1 cellular context compared by ENCODE assay signal in the genomic region with DNA sequence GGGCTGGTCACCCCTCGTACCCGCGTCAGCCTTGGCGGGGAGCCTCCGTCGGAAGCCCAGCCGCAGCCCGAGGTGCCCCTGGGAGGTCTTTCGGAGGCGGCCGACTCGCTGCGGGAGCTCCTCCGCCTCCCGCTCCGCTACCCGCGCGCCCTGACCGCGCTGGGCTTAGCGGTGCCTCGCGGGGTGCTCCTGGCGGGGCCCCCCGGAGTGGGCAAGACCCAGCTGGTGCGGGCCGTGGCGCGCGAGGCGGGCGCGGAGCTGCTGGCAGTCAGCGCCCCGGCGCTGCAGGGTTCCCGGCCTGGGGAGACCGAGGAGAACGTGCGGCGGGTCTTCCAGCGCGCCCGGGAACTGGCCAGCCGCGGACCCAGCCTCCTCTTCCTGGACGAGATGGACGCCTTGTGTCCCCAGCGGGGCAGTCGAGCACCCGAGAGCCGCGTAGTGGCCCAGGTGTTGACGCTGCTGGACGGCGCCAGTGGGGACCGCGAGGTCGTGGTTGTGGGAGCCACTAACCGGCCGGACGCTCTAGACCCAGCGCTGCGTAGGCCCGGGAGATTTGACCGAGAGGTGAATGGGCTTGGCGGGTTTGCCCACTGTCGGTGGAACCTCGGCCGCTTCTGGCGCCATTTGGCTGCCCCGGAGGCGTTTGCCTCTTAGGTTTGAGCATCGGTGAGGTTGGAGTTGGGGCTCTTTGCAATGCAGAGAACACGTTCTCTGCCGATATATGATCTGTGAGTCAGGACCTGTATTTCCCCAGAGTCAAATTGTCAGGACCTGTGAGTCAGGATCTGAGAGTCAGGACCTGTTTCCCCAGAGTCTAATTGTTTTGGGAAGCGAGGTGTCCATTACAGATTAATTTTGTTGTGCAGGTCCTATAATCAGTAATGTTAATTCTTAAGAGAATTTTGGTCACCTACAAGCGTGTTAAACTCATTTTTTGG.
A peak's percentile ranks its signal among the peaks of the same experiment; 100 is the strongest.
TF ChIP-seq lines count a peak whose summit lies in the region.

No MANE protein-coding gene starts in this region.

TF ChIP-seq in HepG2, 621 proteins besides CTCF, POLR2A, EP300 and RAD21 (continued from another document and continues in another):
- TF ChIP-seq CBX2 (IDR thresholded peaks at IDR 0.05; ENCODE audit: low read depth, low read length): no peak
- no peak for TF ChIP-seq CBX2 (CRISPR knock-in tag; IDR thresholded peaks at IDR 0.05; ENCODE audit: low read depth)
- no peak for TF ChIP-seq ZNF572 (CRISPR knock-in tag; IDR thresholded peaks at IDR 0.05)
- no peak for TF ChIP-seq KLF13 (CRISPR knock-in tag; IDR thresholded peaks at IDR 0.05)
- TF ChIP-seq, protein P1, sequence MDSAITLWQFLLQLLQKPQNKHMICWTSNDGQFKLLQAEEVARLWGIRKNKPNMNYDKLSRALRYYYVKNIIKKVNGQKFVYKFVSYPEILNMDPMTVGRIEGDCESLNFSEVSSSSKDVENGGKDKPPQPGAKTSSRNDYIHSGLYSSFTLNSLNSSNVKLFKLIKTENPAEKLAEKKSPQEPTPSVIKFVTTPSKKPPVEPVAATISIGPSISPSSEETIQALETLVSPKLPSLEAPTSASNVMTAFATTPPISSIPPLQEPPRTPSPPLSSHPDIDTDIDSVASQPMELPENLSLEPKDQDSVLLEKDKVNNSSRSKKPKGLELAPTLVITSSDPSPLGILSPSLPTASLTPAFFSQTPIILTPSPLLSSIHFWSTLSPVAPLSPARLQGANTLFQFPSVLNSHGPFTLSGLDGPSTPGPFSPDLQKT (CRISPR knock-in tag; IDR thresholded peaks at IDR 0.05; ENCODE audit: borderline replicate concordance): no peak
- TF ChIP-seq, protein P2, sequence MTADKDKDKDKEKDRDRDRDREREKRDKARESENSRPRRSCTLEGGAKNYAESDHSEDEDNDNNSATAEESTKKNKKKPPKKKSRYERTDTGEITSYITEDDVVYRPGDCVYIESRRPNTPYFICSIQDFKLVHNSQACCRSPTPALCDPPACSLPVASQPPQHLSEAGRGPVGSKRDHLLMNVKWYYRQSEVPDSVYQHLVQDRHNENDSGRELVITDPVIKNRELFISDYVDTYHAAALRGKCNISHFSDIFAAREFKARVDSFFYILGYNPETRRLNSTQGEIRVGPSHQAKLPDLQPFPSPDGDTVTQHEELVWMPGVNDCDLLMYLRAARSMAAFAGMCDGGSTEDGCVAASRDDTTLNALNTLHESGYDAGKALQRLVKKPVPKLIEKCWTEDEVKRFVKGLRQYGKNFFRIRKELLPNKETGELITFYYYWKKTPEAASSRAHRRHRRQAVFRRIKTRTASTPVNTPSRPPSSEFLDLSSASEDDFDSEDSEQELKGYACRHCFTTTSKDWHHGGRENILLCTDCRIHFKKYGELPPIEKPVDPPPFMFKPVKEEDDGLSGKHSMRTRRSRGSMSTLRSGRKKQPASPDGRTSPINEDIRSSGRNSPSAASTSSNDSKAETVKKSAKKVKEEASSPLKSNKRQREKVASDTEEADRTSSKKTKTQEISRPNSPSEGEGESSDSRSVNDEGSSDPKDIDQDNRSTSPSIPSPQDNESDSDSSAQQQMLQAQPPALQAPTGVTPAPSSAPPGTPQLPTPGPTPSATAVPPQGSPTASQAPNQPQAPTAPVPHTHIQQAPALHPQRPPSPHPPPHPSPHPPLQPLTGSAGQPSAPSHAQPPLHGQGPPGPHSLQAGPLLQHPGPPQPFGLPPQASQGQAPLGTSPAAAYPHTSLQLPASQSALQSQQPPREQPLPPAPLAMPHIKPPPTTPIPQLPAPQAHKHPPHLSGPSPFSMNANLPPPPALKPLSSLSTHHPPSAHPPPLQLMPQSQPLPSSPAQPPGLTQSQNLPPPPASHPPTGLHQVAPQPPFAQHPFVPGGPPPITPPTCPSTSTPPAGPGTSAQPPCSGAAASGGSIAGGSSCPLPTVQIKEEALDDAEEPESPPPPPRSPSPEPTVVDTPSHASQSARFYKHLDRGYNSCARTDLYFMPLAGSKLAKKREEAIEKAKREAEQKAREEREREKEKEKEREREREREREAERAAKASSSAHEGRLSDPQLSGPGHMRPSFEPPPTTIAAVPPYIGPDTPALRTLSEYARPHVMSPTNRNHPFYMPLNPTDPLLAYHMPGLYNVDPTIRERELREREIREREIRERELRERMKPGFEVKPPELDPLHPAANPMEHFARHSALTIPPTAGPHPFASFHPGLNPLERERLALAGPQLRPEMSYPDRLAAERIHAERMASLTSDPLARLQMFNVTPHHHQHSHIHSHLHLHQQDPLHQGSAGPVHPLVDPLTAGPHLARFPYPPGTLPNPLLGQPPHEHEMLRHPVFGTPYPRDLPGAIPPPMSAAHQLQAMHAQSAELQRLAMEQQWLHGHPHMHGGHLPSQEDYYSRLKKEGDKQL (CRISPR knock-in tag; IDR thresholded peaks at IDR 0.05; ENCODE audit: low read depth): no peak
- TF ChIP-seq TEAD3 (CRISPR knock-in tag; optimal IDR thresholded peaks at IDR 0.05; ENCODE audit: borderline replicate concordance): no peak
- no peak for TF ChIP-seq ELF3 (CRISPR knock-in tag; IDR thresholded peaks at IDR 0.05)
- TF ChIP-seq HDAC1 (CRISPR knock-in tag; IDR thresholded peaks at IDR 0.05): 0 out of 2 replicates have a peak, but pooled peaks have one; percentile 15
- no peak for TF ChIP-seq ZNF205 (CRISPR knock-in tag; IDR thresholded peaks at IDR 0.05)
- no peak for TF ChIP-seq FOXC1 (CRISPR knock-in tag; IDR thresholded peaks at IDR 0.05; ENCODE audit: borderline replicate concordance)
- TF ChIP-seq CC2D1A (CRISPR knock-in tag; IDR thresholded peaks at IDR 0.05): no peak
- no peak for TF ChIP-seq ZNF720 (CRISPR knock-in tag; IDR thresholded peaks at IDR 0.05)
- TF ChIP-seq ZNF841 (CRISPR knock-in tag; IDR thresholded peaks at IDR 0.05; ENCODE audit: borderline replicate concordance): no peak
- TF ChIP-seq, protein P3, sequence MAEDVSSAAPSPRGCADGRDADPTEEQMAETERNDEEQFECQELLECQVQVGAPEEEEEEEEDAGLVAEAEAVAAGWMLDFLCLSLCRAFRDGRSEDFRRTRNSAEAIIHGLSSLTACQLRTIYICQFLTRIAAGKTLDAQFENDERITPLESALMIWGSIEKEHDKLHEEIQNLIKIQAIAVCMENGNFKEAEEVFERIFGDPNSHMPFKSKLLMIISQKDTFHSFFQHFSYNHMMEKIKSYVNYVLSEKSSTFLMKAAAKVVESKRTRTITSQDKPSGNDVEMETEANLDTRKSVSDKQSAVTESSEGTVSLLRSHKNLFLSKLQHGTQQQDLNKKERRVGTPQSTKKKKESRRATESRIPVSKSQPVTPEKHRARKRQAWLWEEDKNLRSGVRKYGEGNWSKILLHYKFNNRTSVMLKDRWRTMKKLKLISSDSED (CRISPR knock-in tag; IDR thresholded peaks at IDR 0.05): no peak
- no peak for TF ChIP-seq FOXA3 (CRISPR knock-in tag; IDR thresholded peaks at IDR 0.05)
- no peak for TF ChIP-seq AHR (CRISPR knock-in tag; IDR thresholded peaks at IDR 0.05)
- TF ChIP-seq MTA3 (CRISPR knock-in tag; IDR thresholded peaks at IDR 0.05): no peak
- TF ChIP-seq, protein P4, sequence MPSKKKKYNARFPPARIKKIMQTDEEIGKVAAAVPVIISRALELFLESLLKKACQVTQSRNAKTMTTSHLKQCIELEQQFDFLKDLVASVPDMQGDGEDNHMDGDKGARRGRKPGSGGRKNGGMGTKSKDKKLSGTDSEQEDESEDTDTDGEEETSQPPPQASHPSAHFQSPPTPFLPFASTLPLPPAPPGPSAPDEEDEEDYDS (CRISPR knock-in tag; IDR thresholded peaks at IDR 0.05): no peak
- TF ChIP-seq SNAPC2 (CRISPR knock-in tag; IDR thresholded peaks at IDR 0.05): 0 out of 2 replicates have a peak, but pooled peaks have one; percentile 36
- TF ChIP-seq, protein P5, sequence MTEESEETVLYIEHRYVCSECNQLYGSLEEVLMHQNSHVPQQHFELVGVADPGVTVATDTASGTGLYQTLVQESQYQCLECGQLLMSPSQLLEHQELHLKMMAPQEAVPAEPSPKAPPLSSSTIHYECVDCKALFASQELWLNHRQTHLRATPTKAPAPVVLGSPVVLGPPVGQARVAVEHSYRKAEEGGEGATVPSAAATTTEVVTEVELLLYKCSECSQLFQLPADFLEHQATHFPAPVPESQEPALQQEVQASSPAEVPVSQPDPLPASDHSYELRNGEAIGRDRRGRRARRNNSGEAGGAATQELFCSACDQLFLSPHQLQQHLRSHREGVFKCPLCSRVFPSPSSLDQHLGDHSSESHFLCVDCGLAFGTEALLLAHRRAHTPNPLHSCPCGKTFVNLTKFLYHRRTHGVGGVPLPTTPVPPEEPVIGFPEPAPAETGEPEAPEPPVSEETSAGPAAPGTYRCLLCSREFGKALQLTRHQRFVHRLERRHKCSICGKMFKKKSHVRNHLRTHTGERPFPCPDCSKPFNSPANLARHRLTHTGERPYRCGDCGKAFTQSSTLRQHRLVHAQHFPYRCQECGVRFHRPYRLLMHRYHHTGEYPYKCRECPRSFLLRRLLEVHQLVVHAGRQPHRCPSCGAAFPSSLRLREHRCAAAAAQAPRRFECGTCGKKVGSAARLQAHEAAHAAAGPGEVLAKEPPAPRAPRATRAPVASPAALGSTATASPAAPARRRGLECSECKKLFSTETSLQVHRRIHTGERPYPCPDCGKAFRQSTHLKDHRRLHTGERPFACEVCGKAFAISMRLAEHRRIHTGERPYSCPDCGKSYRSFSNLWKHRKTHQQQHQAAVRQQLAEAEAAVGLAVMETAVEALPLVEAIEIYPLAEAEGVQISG (CRISPR knock-in tag; IDR thresholded peaks at IDR 0.05): peak; percentile 36; the same call in 1 of the 2 replicates
- TF ChIP-seq, protein P6, sequence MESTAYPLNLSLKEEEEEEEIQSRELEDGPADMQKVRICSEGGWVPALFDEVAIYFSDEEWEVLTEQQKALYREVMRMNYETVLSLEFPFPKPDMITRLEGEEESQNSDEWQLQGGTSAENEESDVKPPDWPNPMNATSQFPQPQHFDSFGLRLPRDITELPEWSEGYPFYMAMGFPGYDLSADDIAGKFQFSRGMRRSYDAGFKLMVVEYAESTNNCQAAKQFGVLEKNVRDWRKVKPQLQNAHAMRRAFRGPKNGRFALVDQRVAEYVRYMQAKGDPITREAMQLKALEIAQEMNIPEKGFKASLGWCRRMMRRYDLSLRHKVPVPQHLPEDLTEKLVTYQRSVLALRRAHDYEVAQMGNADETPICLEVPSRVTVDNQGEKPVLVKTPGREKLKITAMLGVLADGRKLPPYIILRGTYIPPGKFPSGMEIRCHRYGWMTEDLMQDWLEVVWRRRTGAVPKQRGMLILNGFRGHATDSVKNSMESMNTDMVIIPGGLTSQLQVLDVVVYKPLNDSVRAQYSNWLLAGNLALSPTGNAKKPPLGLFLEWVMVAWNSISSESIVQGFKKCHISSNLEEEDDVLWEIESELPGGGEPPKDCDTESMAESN (CRISPR knock-in tag; conservative IDR thresholded peaks at IDR 0.05): no peak
- TF ChIP-seq ZNF747 (CRISPR knock-in tag; IDR thresholded peaks at IDR 0.05; ENCODE audit: borderline replicate concordance): peak; percentile 70; the same call in 1 of the 2 replicates
- TF ChIP-seq KMT2A (CRISPR knock-in tag; IDR thresholded peaks at IDR 0.05): peak; percentile 74; the same call in 1 of the 2 replicates
- TF ChIP-seq EEA1 (CRISPR knock-in tag; IDR thresholded peaks at IDR 0.05; ENCODE audit: borderline replicate concordance): no peak
- TF ChIP-seq, protein P7, sequence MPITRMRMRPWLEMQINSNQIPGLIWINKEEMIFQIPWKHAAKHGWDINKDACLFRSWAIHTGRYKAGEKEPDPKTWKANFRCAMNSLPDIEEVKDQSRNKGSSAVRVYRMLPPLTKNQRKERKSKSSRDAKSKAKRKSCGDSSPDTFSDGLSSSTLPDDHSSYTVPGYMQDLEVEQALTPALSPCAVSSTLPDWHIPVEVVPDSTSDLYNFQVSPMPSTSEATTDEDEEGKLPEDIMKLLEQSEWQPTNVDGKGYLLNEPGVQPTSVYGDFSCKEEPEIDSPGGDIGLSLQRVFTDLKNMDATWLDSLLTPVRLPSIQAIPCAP (CRISPR knock-in tag; IDR thresholded peaks at IDR 0.05; ENCODE audit: low read depth): no peak
- no peak for TF ChIP-seq ZSCAN9 (CRISPR knock-in tag; IDR thresholded peaks at IDR 0.05; ENCODE audit: borderline replicate concordance)
- TF ChIP-seq, protein P8, sequence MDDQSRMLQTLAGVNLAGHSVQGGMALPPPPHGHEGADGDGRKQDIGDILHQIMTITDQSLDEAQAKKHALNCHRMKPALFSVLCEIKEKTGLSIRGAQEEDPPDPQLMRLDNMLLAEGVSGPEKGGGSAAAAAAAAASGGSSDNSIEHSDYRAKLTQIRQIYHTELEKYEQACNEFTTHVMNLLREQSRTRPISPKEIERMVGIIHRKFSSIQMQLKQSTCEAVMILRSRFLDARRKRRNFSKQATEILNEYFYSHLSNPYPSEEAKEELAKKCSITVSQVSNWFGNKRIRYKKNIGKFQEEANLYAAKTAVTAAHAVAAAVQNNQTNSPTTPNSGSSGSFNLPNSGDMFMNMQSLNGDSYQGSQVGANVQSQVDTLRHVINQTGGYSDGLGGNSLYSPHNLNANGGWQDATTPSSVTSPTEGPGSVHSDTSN (CRISPR knock-in tag; IDR thresholded peaks at IDR 0.05; ENCODE audit: borderline replicate concordance): no peak
- TF ChIP-seq ZNF850 (CRISPR knock-in tag; conservative IDR thresholded peaks at IDR 0.05): no peak
- no peak for TF ChIP-seq ZFP62 (CRISPR knock-in tag; IDR thresholded peaks at IDR 0.05)
- TF ChIP-seq ZSCAN21 (CRISPR knock-in tag; IDR thresholded peaks at IDR 0.05; ENCODE audit: borderline replicate concordance): 0 out of 2 replicates have a peak, but pooled peaks have one; percentile 25
- no peak for TF ChIP-seq ZNF746 (CRISPR knock-in tag; IDR thresholded peaks at IDR 0.05)
- no peak for TF ChIP-seq NR2F2 (IDR thresholded peaks at IDR 0.05; ENCODE audit: borderline replicate concordance, low read depth)
- peak; percentile 39; the same call in 1 of the 2 replicates for TF ChIP-seq NCOA1 (CRISPR knock-in tag; IDR thresholded peaks at IDR 0.05)
- no peak for TF ChIP-seq ZKSCAN8 (CRISPR knock-in tag; IDR thresholded peaks at IDR 0.05; ENCODE audit: borderline replicate concordance)
- no peak for TF ChIP-seq ZSCAN22 (CRISPR knock-in tag; IDR thresholded peaks at IDR 0.05)
- no peak for TF ChIP-seq ETV6 (CRISPR knock-in tag; conservative IDR thresholded peaks at IDR 0.05)
- no peak for TF ChIP-seq ZNF614 (CRISPR knock-in tag; IDR thresholded peaks at IDR 0.05; ENCODE audit: borderline replicate concordance)
- TF ChIP-seq, protein P9, sequence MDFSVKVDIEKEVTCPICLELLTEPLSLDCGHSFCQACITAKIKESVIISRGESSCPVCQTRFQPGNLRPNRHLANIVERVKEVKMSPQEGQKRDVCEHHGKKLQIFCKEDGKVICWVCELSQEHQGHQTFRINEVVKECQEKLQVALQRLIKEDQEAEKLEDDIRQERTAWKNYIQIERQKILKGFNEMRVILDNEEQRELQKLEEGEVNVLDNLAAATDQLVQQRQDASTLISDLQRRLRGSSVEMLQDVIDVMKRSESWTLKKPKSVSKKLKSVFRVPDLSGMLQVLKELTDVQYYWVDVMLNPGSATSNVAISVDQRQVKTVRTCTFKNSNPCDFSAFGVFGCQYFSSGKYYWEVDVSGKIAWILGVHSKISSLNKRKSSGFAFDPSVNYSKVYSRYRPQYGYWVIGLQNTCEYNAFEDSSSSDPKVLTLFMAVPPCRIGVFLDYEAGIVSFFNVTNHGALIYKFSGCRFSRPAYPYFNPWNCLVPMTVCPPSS (IDR thresholded peaks at IDR 0.05): no peak
- no peak for TF ChIP-seq RXRA (CRISPR knock-in tag; IDR thresholded peaks at IDR 0.05)
- no peak for TF ChIP-seq ZNF766 (CRISPR knock-in tag; IDR thresholded peaks at IDR 0.05; ENCODE audit: borderline replicate concordance)
- no peak for TF ChIP-seq NKX3-1 (CRISPR knock-in tag; IDR thresholded peaks at IDR 0.05)
- no peak for TF ChIP-seq ZNF768 (CRISPR knock-in tag; IDR thresholded peaks at IDR 0.05)
- TF ChIP-seq, protein P10, sequence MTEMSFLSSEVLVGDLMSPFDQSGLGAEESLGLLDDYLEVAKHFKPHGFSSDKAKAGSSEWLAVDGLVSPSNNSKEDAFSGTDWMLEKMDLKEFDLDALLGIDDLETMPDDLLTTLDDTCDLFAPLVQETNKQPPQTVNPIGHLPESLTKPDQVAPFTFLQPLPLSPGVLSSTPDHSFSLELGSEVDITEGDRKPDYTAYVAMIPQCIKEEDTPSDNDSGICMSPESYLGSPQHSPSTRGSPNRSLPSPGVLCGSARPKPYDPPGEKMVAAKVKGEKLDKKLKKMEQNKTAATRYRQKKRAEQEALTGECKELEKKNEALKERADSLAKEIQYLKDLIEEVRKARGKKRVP (CRISPR knock-in tag; IDR thresholded peaks at IDR 0.05): no peak
- TF ChIP-seq NFRKB (IDR thresholded peaks at IDR 0.05): no peak
